25 cellular contexts compared by ENCODE assay signal in genomic region chr16:75424096-75424762, GRCh38. TPM values are rescaled to one million over a fixed set of nuclear protein-coding genes. Genes with fewer than 3 reads are reported as not detected.
DNase-seq lines count a peak whose midpoint lies in the region; ATAC-seq and TF ChIP-seq lines count a peak whose summit lies in the region.
"Had no signal": no experiment of that assay in that cellular context is flagged by ENCODE, and none has a peak within 500 bp of the region (broad histone marks: within the 10 kb centered on the region; RNA-seq: fewer than 3 reads in every experiment).

No MANE protein-coding gene starts in this region.

- ATAC-seq in Right ventricle myocardium superior (ENCODE audit: poor library complexity) (peak; percentile 25), left cardiac atrium (no peak), GM18907 (IDR thresholded peaks at IDR 0.05; ENCODE audit: unreplicated experiment) (no peak)
- no peak for ATAC-seq in naive thymus-derived CD4-positive, alpha-beta T cell
- ATAC-seq: activated CD8-positive, alpha-beta memory T cell treated with anti-CD3 and anti-CD28 coated beads, Interleukin-2, amount 10 ng/mL, durations not matched to agents 7 days and 5 days; effector memory CD8-positive, alpha-beta T cell; GM12878; stimulated activated naive CD8-positive, alpha-beta T cell treated with anti-CD3 and anti-CD28 coated beads, Interleukin-15, Interleukin-2, amounts not matched to agents 100 U/mL and 50 U/mL, for 24 hours had no signal

- no peak overlapping the region for H3K4me2 ChIP-seq in mesendoderm (ENCODE audit: low read length)

- no peaks in the 10 kb centered on the region for H3K27me3 ChIP-seq in mesendoderm (ENCODE audit: insufficient read depth, low read length, poor library complexity)
- no peaks in the 10 kb centered on the region for H3K27me3 ChIP-seq in testis
- H3K27me3 ChIP-seq in naive thymus-derived CD4-positive, alpha-beta T cell (ENCODE audit: control insufficient read depth in 2 of 2, insufficient read depth in 2 of 2, low read length in 2 of 2) = no peaks in the 10 kb centered on the region
- H3K27me3 ChIP-seq: BE2C, SJCRH30, tibial artery had no signal

- no peak overlapping the region for H3K23ac ChIP-seq in mesendoderm (ENCODE audit: low read length)

- peaks cover 21 to 62% (median 57%) of the 10 kb centered on the region in 7 donors for H3K4me1 Mint-ChIP-seq in naive thymus-derived CD4-positive, alpha-beta T cell

- peak overlapping the region in 1 of 10 donors; percentile 25 for H3K4me3 Mint-ChIP-seq in naive thymus-derived CD4-positive, alpha-beta T cell
- H3K4me3 Mint-ChIP-seq: activated CD8-positive, alpha-beta memory T cell treated with anti-CD3 and anti-CD28 coated beads, Interleukin-2, amount 10 ng/mL, durations not matched to agents 7 days and 5 days; activated naive CD8-positive, alpha-beta T cell; activated T-helper 1 cell treated with anti-CD3 and anti-CD28 coated beads, Interleukin-12 subunit alpha, Interleukin-12 subunit beta, Interleukin-2, Interleukin-4 antibody, amounts not matched to agents 30 ng/mL and 10 ng/mL and 1 ng/mL, durations not matched to agents 14 hours and 24 hours and 36 hours; effector memory CD8-positive, alpha-beta T cell; HFFc6; T-helper 1 cell treated with Interleukin-12 subunit alpha and Interleukin-12 subunit beta and Interleukin-4 antibody, amounts not matched to agents 30 μg/mL and 1 μg/mL, for 36 hours had no signal

- H3K9ac ChIP-seq in mesendoderm (ENCODE audit: low read length) = no peak overlapping the region

- H2AK5ac ChIP-seq in mesendoderm (ENCODE audit: low read length) = no peak overlapping the region

- H3K18ac ChIP-seq in mesendoderm (ENCODE audit: low read length) = no peak overlapping the region

- no peak overlapping the region for H4K8ac ChIP-seq in mesendoderm (ENCODE audit: low read depth, low read length)

- peaks cover 0 to 7% (median 0%) of the 10 kb centered on the region in 5 donors for H3K36me3 Mint-ChIP-seq in naive thymus-derived CD4-positive, alpha-beta T cell

- peaks cover 34% of the 10 kb centered on the region for H3K79me2 ChIP-seq in mesendoderm (ENCODE audit: control insufficient read depth, insufficient read depth, low read length)

- H3K27me3 Mint-ChIP-seq in naive thymus-derived CD4-positive, alpha-beta T cell = no peaks in the 10 kb centered on the region
- H3K27me3 Mint-ChIP-seq: activated CD8-positive, alpha-beta memory T cell treated with anti-CD3 and anti-CD28 coated beads, Interleukin-2, amount 10 ng/mL, durations not matched to agents 7 days and 5 days; activated naive CD8-positive, alpha-beta T cell; effector memory CD8-positive, alpha-beta T cell had no signal

- no peak overlapping the region for H3K56ac ChIP-seq in mesendoderm (ENCODE audit: low read length)

- H3K9me3 Mint-ChIP-seq in naive thymus-derived CD4-positive, alpha-beta T cell = no peaks in the 10 kb centered on the region
- H3K9me3 Mint-ChIP-seq: activated T-helper 1 cell treated with anti-CD3 and anti-CD28 coated beads, Interleukin-12 subunit alpha, Interleukin-12 subunit beta, Interleukin-2, Interleukin-4 antibody, amounts not matched to agents 30 ng/mL and 10 ng/mL and 1 ng/mL, durations not matched to agents 14 hours and 24 hours and 36 hours; effector memory CD8-positive, alpha-beta T cell; HFFc6; T-helper 1 cell treated with Interleukin-12 subunit alpha and Interleukin-12 subunit beta and Interleukin-4 antibody, amounts not matched to agents 30 μg/mL and 1 μg/mL, for 36 hours had no signal

- no peak overlapping the region for H2BK5ac ChIP-seq in mesendoderm (ENCODE audit: low read length)

- H2BK120ac ChIP-seq in mesendoderm (ENCODE audit: low read depth, low read length) = no peak overlapping the region

- peak overlapping the region in 3 of 9 donors; percentile 17 to 72 (median 55) for H3K27ac Mint-ChIP-seq in naive thymus-derived CD4-positive, alpha-beta T cell
- H3K27ac Mint-ChIP-seq: activated CD8-positive, alpha-beta memory T cell treated with anti-CD3 and anti-CD28 coated beads, Interleukin-2, amount 10 ng/mL, durations not matched to agents 7 days and 5 days; activated T-helper 1 cell treated with anti-CD3 and anti-CD28 coated beads, Interleukin-12 subunit alpha, Interleukin-12 subunit beta, Interleukin-2, Interleukin-4 antibody, amounts not matched to agents 30 ng/mL and 10 ng/mL and 1 ng/mL, durations not matched to agents 14 hours and 24 hours and 36 hours; T-helper 1 cell treated with Interleukin-12 subunit alpha and Interleukin-12 subunit beta and Interleukin-4 antibody, amounts not matched to agents 30 μg/mL and 1 μg/mL, for 36 hours had no signal

- H3K4me1 ChIP-seq in mesendoderm (ENCODE audit: control insufficient read depth, low read depth, low read length) = peaks cover 4% of the 10 kb centered on the region
- peaks cover 27% of the 10 kb centered on the region for H3K4me1 ChIP-seq in testis
- peaks cover 0 to 8% of the 10 kb centered on the region in 2 donors for H3K4me1 ChIP-seq in naive thymus-derived CD4-positive, alpha-beta T cell (ENCODE audit: control insufficient read depth in 2 of 2, insufficient read depth in 2 of 2, low read length in 2 of 2)

- intact Hi-C loops in Right ventricle myocardium superior (cut with DNase I) = no loop called here
- intact Hi-C loops in left cardiac atrium (cut with DNase I) = no loop called here
- intact Hi-C loops in testis (cut with DNase I; ENCODE audit: low total_unique reads) = no loop called here
- intact Hi-C loops in naive thymus-derived CD4-positive, alpha-beta T cell (cut with micrococcal nuclease) = loop anchor here in 1 of 2 donors (5.0 kb wide), 1 partner anchor 38 kb away; the partner anchor contains the start of gene TMEM170A

- H3K79me1 ChIP-seq in mesendoderm (ENCODE audit: low read length) = peaks cover 2% of the 10 kb centered on the region

- POLR2A ChIA-PET in naive thymus-derived CD4-positive, alpha-beta T cell (lab: Charles Lee) = no interaction called here

- TF ChIP-seq CTCF in epithelial cell of proximal tubule (conservative IDR thresholded peaks at IDR 0.05; ENCODE audit: low read depth, low read length) = peak; percentile 8
- TF ChIP-seq CTCF in testis (IDR thresholded peaks at IDR 0.05) = no peak

- no CpG with 5 or more reads among the region's 18 CpGs for WGBS in mesendoderm (ENCODE audit: extremely low coverage, insufficient coverage, low lambda C conversion rate)
- WGBS in testis, 2 donors = 55% methylated on average over 18 of the region's 18 CpGs

- CTCF ChIA-PET in naive thymus-derived CD4-positive, alpha-beta T cell (lab: Charles Lee) = no interaction called here

- DNase-seq in Right ventricle myocardium superior (no peak), left cardiac atrium (no peak), epithelial cell of proximal tubule (ENCODE audit: low read depth) (peak; percentile 53), mesendoderm (peak; percentile 57), testis (no peak), SHP77 (lab: John Stamatoyannopoulos, UW) (no peak)
- no peak for DNase-seq in naive thymus-derived CD4-positive, alpha-beta T cell
- DNase-seq: activated CD4-positive, alpha-beta T cell treated with anti-CD3 and anti-CD28 coated beads for 48 hours; activated CD8-positive, alpha-beta memory T cell treated with anti-CD3 and anti-CD28 coated beads, Interleukin-2, amount 10 ng/mL, durations not matched to agents 7 days and 5 days; BE2C; Caco-2; DND-41; effector memory CD8-positive, alpha-beta T cell; HFFc6; retina; SJCRH30; stimulated activated CD4-positive, alpha-beta T cell treated with anti-CD3 and anti-CD28 coated beads, Interleukin-12 subunit alpha, Interleukin-12 subunit beta, amount 100 ng/mL, for 4 hours; stimulated activated CD4-positive, alpha-beta T cell treated with anti-CD3 and anti-CD28 coated beads, Interleukin-4, amount 100 ng/mL, for 4 hours; stimulated activated naive CD8-positive, alpha-beta T cell treated with anti-CD3 and anti-CD28 coated beads, Interleukin-15, Interleukin-2, amounts not matched to agents 100 U/mL and 50 U/mL, for 24 hours; tibial artery had no signal

- H2BK15ac ChIP-seq in mesendoderm (replicated peaks; ENCODE audit: low read depth) = no peak overlapping the region

- peak overlapping the region; percentile 37 for H3K4me3 ChIP-seq in epithelial cell of proximal tubule (ENCODE audit: low read depth, low read length)
- H3K4me3 ChIP-seq in mesendoderm (ENCODE audit: low read length) = no peak overlapping the region
- no peak overlapping the region for H3K4me3 ChIP-seq in testis
- no peak overlapping the region for H3K4me3 ChIP-seq in naive thymus-derived CD4-positive, alpha-beta T cell (ENCODE audit: low read length)
- H3K4me3 ChIP-seq: GM12878, SJCRH30, tibial artery had no signal

- no peak overlapping the region for H4K5ac ChIP-seq in mesendoderm (ENCODE audit: low read length)

- H3K27ac ChIP-seq in mesendoderm (ENCODE audit: low read depth, low read length) (no peak overlapping the region), testis (peak overlapping the region; percentile 46 to 59)
- no peak overlapping the region for H3K27ac ChIP-seq in naive thymus-derived CD4-positive, alpha-beta T cell (ENCODE audit: low read depth, low read length)
- H3K27ac ChIP-seq: SJCRH30, tibial artery had no signal

- H3K4ac ChIP-seq in mesendoderm (ENCODE audit: low read depth, low read length) = no peak overlapping the region

- no peak for TF ChIP-seq POLR2A in testis (IDR thresholded peaks at IDR 0.05)

- no peaks in the 10 kb centered on the region for H3K36me3 ChIP-seq in mesendoderm (ENCODE audit: control insufficient read depth, insufficient read depth, low read length)
- H3K36me3 ChIP-seq in testis (ENCODE audit: low read depth, missing control alignments) = no peaks in the 10 kb centered on the region
- H3K36me3 ChIP-seq in naive thymus-derived CD4-positive, alpha-beta T cell (ENCODE audit: control insufficient read depth in 2 of 3, insufficient read depth in 3 of 3, low read length in 3 of 3) = no peaks in the 10 kb centered on the region
- H3K36me3 ChIP-seq: SJCRH30, tibial artery had no signal

- H3K9me3 ChIP-seq in testis = no peaks in the 10 kb centered on the region
- no peaks in the 10 kb centered on the region for H3K9me3 ChIP-seq in naive thymus-derived CD4-positive, alpha-beta T cell (ENCODE audit: control insufficient read depth in 2 of 3, low read length in 3 of 3)
- H3K9me3 ChIP-seq: BE2C, Caco-2, SJCRH30, tibial artery had no signal

RNA-seq across cellular contexts. Expression of gene CFDP1, which starts 9.1 kb away (rescaled TPM):
- total RNA-seq in Right ventricle myocardium superior = 25.1 TPM
- 10 to 100 TPM; 31.3 to 32.7 TPM for total RNA-seq in left cardiac atrium
- total RNA-seq in epithelial cell of proximal tubule = 52.2 and 117 TPM in 2 replicates
- 101 TPM for polyA plus RNA-seq in mesendoderm (2013, experiment 1 of 2)
- polyA plus RNA-seq in mesendoderm (2013, experiment 2 of 2) = 104 TPM
- 100 to 1,000 TPM; 111 to 133 TPM for total RNA-seq in testis
- 127 TPM for polyA plus RNA-seq in testis (ENCODE audit: insufficient read depth, low read depth, low replicate concordance)
- total RNA-seq in naive thymus-derived CD4-positive, alpha-beta T cell = 10 to 100 TPM; 34.9 to 41.4 (median 39.4) TPM
- 10 to 100 TPM; 36.6 to 42.1 TPM for polyA plus RNA-seq in naive thymus-derived CD4-positive, alpha-beta T cell

RNA-seq across cellular contexts. Expression of gene TMEM170A, which starts 40.3 kb away (rescaled TPM):
- total RNA-seq in Right ventricle myocardium superior = 9.5 TPM
- 10 to 100 TPM in 1 of 2 donors, 1 to 10 TPM in 1; 10.0 to 12.2 TPM for total RNA-seq in left cardiac atrium
- total RNA-seq in epithelial cell of proximal tubule = 17.1 and 28.8 TPM in 2 replicates
- polyA plus RNA-seq in mesendoderm (2013, experiment 1 of 2) = 25.7 TPM
- 26.3 TPM for polyA plus RNA-seq in mesendoderm (2013, experiment 2 of 2)
- 10 to 100 TPM; 44.3 to 54.2 TPM for total RNA-seq in testis
- polyA plus RNA-seq in testis (ENCODE audit: insufficient read depth, low read depth, low replicate concordance) = 42.2 TPM
- total RNA-seq in naive thymus-derived CD4-positive, alpha-beta T cell = 10 to 100 TPM; 31.0 to 50.9 (median 46.6) TPM
- polyA plus RNA-seq in naive thymus-derived CD4-positive, alpha-beta T cell = 10 to 100 TPM; 33.4 to 34.7 TPM

Comparison
In these comparisons a context has a peak if more than half of its experiments do, and no peak if none do; other contexts are left out.
1. DNase-seq: peak in epithelial cell of proximal tubule (single experiment) and mesendoderm (single experiment); none in Right ventricle myocardium superior (single experiment), left cardiac atrium (single experiment), testis (single experiment), naive thymus-derived CD4-positive, alpha-beta T cell (0 of 9) and SHP77 (0 of 2).
2. H3K27ac ChIP-seq: peak in testis (2 of 2); none in mesendoderm (single experiment) and naive thymus-derived CD4-positive, alpha-beta T cell (single experiment).